In the genomic region with DNA sequence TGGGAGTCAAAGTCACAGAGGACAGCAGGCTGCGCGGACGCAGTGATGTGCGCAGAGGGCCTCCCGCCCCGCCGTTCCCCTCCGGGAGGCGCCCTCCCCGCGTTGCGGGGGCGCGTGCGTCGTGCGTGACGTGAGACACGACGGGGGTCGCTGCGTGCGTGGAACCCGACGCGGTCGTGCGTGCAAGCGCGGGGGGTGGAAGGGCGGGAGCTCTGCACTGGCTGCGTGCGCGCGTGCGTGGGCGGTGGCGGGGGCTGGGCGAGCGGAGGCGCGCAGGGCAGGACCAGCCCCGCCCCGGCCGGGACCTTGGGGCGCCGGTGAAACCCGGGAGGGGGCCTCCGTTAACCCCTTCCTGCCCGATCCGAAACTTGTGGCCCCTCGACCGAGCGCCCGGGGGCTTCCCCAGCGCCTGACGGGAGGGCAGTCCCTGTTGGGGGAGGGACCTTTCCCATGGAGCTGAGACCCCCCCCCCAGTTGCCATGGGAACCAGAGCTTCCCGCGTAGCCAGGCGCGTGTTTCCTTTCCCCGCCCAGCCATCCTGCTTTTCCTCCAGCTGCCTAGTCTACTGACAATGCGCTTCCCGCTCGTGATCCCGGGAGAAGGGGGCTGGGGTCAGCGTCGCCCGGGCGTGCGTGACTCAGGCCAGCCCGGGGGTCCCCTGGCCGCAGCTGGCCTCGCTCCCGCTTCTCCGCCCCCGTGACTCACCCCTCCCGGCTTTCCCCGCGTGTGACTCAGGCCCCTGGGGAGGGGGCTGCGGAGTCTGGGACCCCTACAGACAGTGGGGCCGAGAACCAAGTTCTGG, we compare ENCODE assay signal across 7 cellular contexts. TPM values are rescaled to one million over a fixed set of nuclear protein-coding genes. Genes with fewer than 3 reads are reported as not detected.
A peak's percentile ranks its signal among the peaks of the same experiment; 100 is the strongest.
DNase-seq lines count a peak whose midpoint lies in the region; ATAC-seq and TF ChIP-seq lines count a peak whose summit lies in the region.

No MANE protein-coding gene starts in this region.

- H3K27ac Mint-ChIP-seq in natural killer cell, result peak overlapping the region in 1 of 2 donors; percentile 75
- H3K27ac Mint-ChIP-seq in stimulated activated naive B cell treated with anti-CD40 and anti-IgM and Interleukin-4, amounts not matched to agents 10 μg/mL and 1 μg/mL and 100 μg/mL, for 72 hours, result no peak overlapping the region

- H3K27ac ChIP-seq in PC-9 (peak overlapping the region; percentile 86), fibroblast of lung (ENCODE audit: insufficient read depth, low read length) (peak overlapping the region; percentile 88)

- intact Hi-C loops in PC-9 (cut with micrococcal nuclease; ENCODE audit: unreplicated experiment) (loop anchor here (10.0 kb wide), 1 partner anchor 1062 kb away; no protein-coding TSS in a partner anchor), natural killer cell (cut with micrococcal nuclease) (loop anchor here (1.0 to 10.0 kb wide), 2 partner anchors 9 to 262 kb away; partner anchors contain the start of gene JUNB)

- no peaks in the 10 kb centered on the region for H3K36me3 Mint-ChIP-seq in natural killer cell
- H3K36me3 Mint-ChIP-seq in stimulated activated naive B cell treated with anti-CD40 and anti-IgM and Interleukin-4, amounts not matched to agents 10 μg/mL and 1 μg/mL and 100 μg/mL, for 72 hours, result no peaks in the 10 kb centered on the region

- H3K27me3 ChIP-seq in PC-9 (ENCODE audit: insufficient read depth, low read depth) (no peaks in the 10 kb centered on the region), fibroblast of lung (ENCODE audit: control insufficient read depth, insufficient read depth, low read length) (no peaks in the 10 kb centered on the region)

- no peaks in the 10 kb centered on the region for H3K36me3 ChIP-seq in PC-9 (ENCODE audit: low read depth)
- no peaks in the 10 kb centered on the region for H3K36me3 ChIP-seq in fibroblast of lung (ENCODE audit: control insufficient read depth, insufficient read depth, low read length)

- DNase-seq in PC-9, result peak in 1 of 2 experiments; percentile 76
- DNase-seq in activated T-helper 1 cell treated with Interleukin-2 at 50 U/mL for 16 hours (ENCODE audit: low read depth), result peak; percentile 93
- DNase-seq in fibroblast of lung (ENCODE audit: low read depth in 2 of 2), result peak; percentile 83 to 85
- peak; percentile 87 for DNase-seq in natural killer cell
- peak; percentile 87 for DNase-seq in stimulated activated naive B cell treated with anti-CD40 and anti-IgM and Interleukin-4, amounts not matched to agents 10 μg/mL and 1 μg/mL and 100 μg/mL, for 72 hours

- POLR2A ChIA-PET in PC-9 (lab: Charles Lee; ENCODE audit: unreplicated experiment), result interaction anchor here (0.9 to 1.5 kb wide), 2 partner anchors 9 to 16 kb away, joined by 3 to 19 read pairs; partner anchors contain the start of gene JUNB

- H3K4me1 Mint-ChIP-seq in natural killer cell, result peaks cover 13 to 26% of the 10 kb centered on the region in 2 donors
- peaks cover 29 to 35% of the 10 kb centered on the region in 2 donors for H3K4me1 Mint-ChIP-seq in stimulated activated naive B cell treated with anti-CD40 and anti-IgM and Interleukin-4, amounts not matched to agents 10 μg/mL and 1 μg/mL and 100 μg/mL, for 72 hours

- H3K4me1 ChIP-seq in PC-9 (replicated peaks; ENCODE audit: insufficient read depth), result peaks cover 76% of the 10 kb centered on the region
- H3K4me1 ChIP-seq in fibroblast of lung (ENCODE audit: control insufficient read depth, extremely low read depth, insufficient read depth, low read length), result peaks cover 45% of the 10 kb centered on the region

- H4K20me1 ChIP-seq in PC-9 (ENCODE audit: insufficient read depth) (no peaks in the 10 kb centered on the region), fibroblast of lung (ENCODE audit: control insufficient read depth, extremely low read depth, insufficient read depth, low read length) (no peaks in the 10 kb centered on the region)

- no peaks in the 10 kb centered on the region for H3K27me3 Mint-ChIP-seq in natural killer cell (ENCODE audit: low read depth in 2 of 2)
- H3K27me3 Mint-ChIP-seq in stimulated activated naive B cell treated with anti-CD40 and anti-IgM and Interleukin-4, amounts not matched to agents 10 μg/mL and 1 μg/mL and 100 μg/mL, for 72 hours, result no peaks in the 10 kb centered on the region

- H3K4me3 ChIP-seq in PC-9, result peak overlapping the region; percentile 65
- H3K4me3 ChIP-seq in fibroblast of lung (replicated peaks in 1 of 4; ENCODE audit: control extremely low read depth in 1 of 4, insufficient read depth in 1 of 4, low read depth in 3 of 4, low read length in 4 of 4), result peak overlapping the region; percentile 39 to 57 (median 46)

- CTCF ChIA-PET in PC-9 (lab: Charles Lee), result interaction anchor here (0.5 to 0.9 kb wide), 3 partner anchors 9 to 39 kb away, joined by 3 to 9 read pairs (median 7); partner anchors contain the start of gene JUNB

- peaks cover 78% of the 10 kb centered on the region for H3F3A ChIP-seq in PC-9 (ENCODE audit: insufficient read depth, low read depth)

- no TSS peak for BruUV-seq in PC-9 (replicated peaks; lab: Mats Ljungman, UMichigan)

- H2AFZ ChIP-seq in PC-9 (peak overlapping the region; percentile 37), fibroblast of lung (ENCODE audit: low read length) (peak overlapping the region; percentile 75)

- TF ChIP-seq CTCF in PC-9 (conservative IDR thresholded peaks at IDR 0.05) (no peak; the same call in 1 of the 2 replicates), fibroblast of lung (conservative IDR thresholded peaks at IDR 0.05 in 1 of 2, IDR thresholded peaks at IDR 0.05 in 1 of 2; ENCODE audit: low read depth in 1 of 2, low read length in 2 of 2) (no peak), natural killer cell (IDR thresholded peaks at IDR 0.05) (no peak)

- H3K9me2 ChIP-seq in PC-9 (ENCODE audit: insufficient read depth), result no peaks in the 10 kb centered on the region

- ATAC-seq in GM18498 (IDR thresholded peaks at IDR 0.05; ENCODE audit: unreplicated experiment) (peak; percentile 53), HG03565 (IDR thresholded peaks at IDR 0.05; ENCODE audit: unreplicated experiment) (peak; percentile 27), natural killer cell (peak; percentile 59 to 81 (median 70))
- ATAC-seq in stimulated activated naive B cell treated with anti-CD40 and anti-IgM and Interleukin-4, amounts not matched to agents 10 μg/mL and 1 μg/mL and 100 μg/mL, for 72 hours (replicated peaks), result peak; percentile 59 to 64

- H3K79me2 ChIP-seq in PC-9 (ENCODE audit: low read depth), result peaks cover 41% of the 10 kb centered on the region
- no peaks in the 10 kb centered on the region for H3K79me2 ChIP-seq in fibroblast of lung (ENCODE audit: control insufficient read depth, insufficient read depth, low read length)

- H3K9ac ChIP-seq in fibroblast of lung (ENCODE audit: insufficient read depth, low read length), result peak overlapping the region; percentile 76

- H3K4me2 ChIP-seq in PC-9 (peak overlapping the region; percentile 91), fibroblast of lung (ENCODE audit: extremely low read depth, insufficient read depth, low read length) (peak overlapping the region; percentile 94)

- no peaks in the 10 kb centered on the region for H3K9me3 Mint-ChIP-seq in natural killer cell
- no peaks in the 10 kb centered on the region for H3K9me3 Mint-ChIP-seq in stimulated activated naive B cell treated with anti-CD40 and anti-IgM and Interleukin-4, amounts not matched to agents 10 μg/mL and 1 μg/mL and 100 μg/mL, for 72 hours

- peak overlapping the region; percentile 83 for H3K4me3 Mint-ChIP-seq in natural killer cell
- peak overlapping the region; percentile 85 to 86 for H3K4me3 Mint-ChIP-seq in stimulated activated naive B cell treated with anti-CD40 and anti-IgM and Interleukin-4, amounts not matched to agents 10 μg/mL and 1 μg/mL and 100 μg/mL, for 72 hours

- H3K9me3 ChIP-seq in PC-9 (ENCODE audit: insufficient read depth, low read depth) (no peaks in the 10 kb centered on the region), fibroblast of lung (ENCODE audit: control insufficient read depth, insufficient read depth, low read depth, low read length) (no peaks in the 10 kb centered on the region)

RNA-seq across cellular contexts. Expression of gene HOOK2, which starts 7.3 kb away (rescaled TPM):
- total RNA-seq in PC-9 (2021), result 109 and 127 TPM in 2 replicates
- total RNA-seq in fibroblast of lung, result 16.4 and 26.6 TPM in 2 replicates
- 6.6 TPM in 2 replicates for polyA plus RNA-seq in fibroblast of lung
- polyA plus RNA-seq in fibroblast of lung (2012), result 9.9 and 10.9 TPM in 2 replicates
- polyA minus RNA-seq in fibroblast of lung (ENCODE audit: low replicate concordance), result 4.9 and 6.9 TPM in 2 replicates
- 10 to 100 TPM; 13.3 to 15.3 (median 13.9) TPM for total RNA-seq in natural killer cell

RNA-seq across cellular contexts. Expression of gene JUNB, which starts 8.7 kb away (rescaled TPM):
- total RNA-seq in PC-9 (2021) (70.7 and 87.0 TPM in 2 replicates), fibroblast of lung (108 and 118 TPM in 2 replicates), natural killer cell (100 to 1,000 TPM; 781 to 903 (median 859) TPM)
- polyA plus RNA-seq in fibroblast of lung, result 20.2 and 93.3 TPM in 2 replicates
- 42.3 and 166 TPM in 2 replicates for polyA plus RNA-seq in fibroblast of lung (2012)
- 11.2 and 12.8 TPM in 2 replicates for polyA minus RNA-seq in fibroblast of lung (ENCODE audit: low replicate concordance)

RNA-seq across cellular contexts. Expression of gene PRDX2, which starts 19.0 kb away (rescaled TPM):
- total RNA-seq in PC-9 (2021) (268 and 271 TPM in 2 replicates), fibroblast of lung (166 and 228 TPM in 2 replicates), natural killer cell (10 to 100 TPM; 28.8 to 67.1 (median 66.9) TPM)
- 186 and 294 TPM in 2 replicates for polyA plus RNA-seq in fibroblast of lung
- polyA plus RNA-seq in fibroblast of lung (2012), result 216 and 316 TPM in 2 replicates
- polyA minus RNA-seq in fibroblast of lung (ENCODE audit: low replicate concordance), result 512 and 667 TPM in 2 replicates

RNA-seq across cellular contexts. Expression of gene THSD8, which starts 19.2 kb away (rescaled TPM):
- 28.8 and 30.0 TPM in 2 replicates for total RNA-seq in PC-9 (2021)
- total RNA-seq in fibroblast of lung, result 0.51 TPM in 1 of 2 replicates, not detected in the other
- polyA plus RNA-seq in fibroblast of lung, result 2.8 TPM in 1 of 2 replicates, not detected in the other
- polyA plus RNA-seq in fibroblast of lung (2012), result 6.9 and 25.0 TPM in 2 replicates
- 4.7 and 18.1 TPM in 2 replicates for polyA minus RNA-seq in fibroblast of lung (ENCODE audit: low replicate concordance)
- total RNA-seq in natural killer cell, result 1 to 10 TPM; 1.7 to 2.8 (median 2.2) TPM

RNA-seq across cellular contexts. Expression of gene RNASEH2A, which starts 23.8 kb away (rescaled TPM):
- total RNA-seq in PC-9 (2021), result 38.6 and 60.4 TPM in 2 replicates
- 3.1 and 8.9 TPM in 2 replicates for total RNA-seq in fibroblast of lung
- 14.3 and 51.3 TPM in 2 replicates for polyA plus RNA-seq in fibroblast of lung
- polyA plus RNA-seq in fibroblast of lung (2012), result 9.5 and 31.1 TPM in 2 replicates
- 3.1 and 26.3 TPM in 2 replicates for polyA minus RNA-seq in fibroblast of lung (ENCODE audit: low replicate concordance)
- 1 to 10 TPM; 6.6 to 8.7 (median 7.4) TPM for total RNA-seq in natural killer cell
